5 cellular contexts compared by ENCODE assay signal in the genomic region with DNA sequence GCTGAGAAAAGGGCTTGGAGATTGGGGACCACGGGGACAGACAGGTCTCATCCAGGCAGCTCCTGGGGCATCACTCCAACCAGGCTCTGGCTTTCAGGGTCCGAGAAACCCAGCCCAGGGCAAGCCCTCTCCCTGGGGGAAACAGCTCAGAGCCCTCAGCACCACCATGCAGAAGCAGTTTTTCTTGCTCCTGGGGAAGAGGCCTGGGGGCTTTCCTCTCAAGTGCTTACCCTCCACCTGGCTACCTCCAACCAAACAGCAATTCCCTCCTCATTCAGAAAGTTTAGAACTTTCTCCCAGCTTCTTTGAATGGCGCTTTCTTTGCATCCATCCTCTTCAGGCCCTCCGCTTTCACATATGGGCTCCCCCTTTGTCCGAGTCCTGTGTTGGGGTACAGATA.
"Had no signal": no experiment of that assay in that cellular context is flagged by ENCODE, and none has a peak within 500 bp of the region (broad histone marks: within the 10 kb centered on the region; RNA-seq: fewer than 3 reads in every experiment).

No MANE protein-coding gene starts in this region.

- H3K4me3 Mint-ChIP-seq: IgD-negative memory B cell had no signal

- H3K36me3 Mint-ChIP-seq: IgD-negative memory B cell had no signal

- H3K4me1 Mint-ChIP-seq: IgD-negative memory B cell had no signal

- DNase-seq: IMR-90, KBM-7 had no signal

- H3K27ac Mint-ChIP-seq: IgD-negative memory B cell had no signal

- H3K4me3 ChIP-seq: K562 had no signal

- H3K27ac ChIP-seq: HL-60 had no signal
